Comparison of ENCODE assay signal across 34 cellular contexts in genomic region chr6:74677463-74677862, GRCh38.
"Had no signal": no experiment of that assay in that cellular context is flagged by ENCODE, and none has a peak within 500 bp of the region (broad histone marks: within the 10 kb centered on the region; RNA-seq: fewer than 3 reads in every experiment).

No MANE protein-coding gene starts in this region.

- H3K36me3 ChIP-seq: MG63 had no signal

- H3K9me3 ChIP-seq: MG63 had no signal

- DNase-seq: Karpas-422, Kasumi-1, MG63, MM.1S, MV-4-11, NCI-H1048, NCI-H1092, NCI-H1105, NCI-H1105 treated with DMSO at 0.1 percent for 48 hours, NCI-H1417, NCI-H1417 treated with DMSO at 0.1 percent for 48 hours, NCI-H1436, NCI-H1436 treated with DMSO at 0.1 percent for 48 hours, NCI-H146, NCI-H1694, NCI-H1694 treated with DMSO at 0.1 percent for 48 hours, NCI-H187, NCI-H187 treated with DMSO at 0.1 percent for 48 hours, NCI-H1930, NCI-H2029, NCI-H2029 treated with DMSO at 0.1 percent for 48 hours, NCI-H2081, NCI-H2081 treated with DMSO at 0.1 percent for 48 hours, NCI-H2107, NCI-H2171, NCI-H2171 treated with DMSO at 0.1 percent for 48 hours, NCI-H2227 treated with DMSO at 0.1 percent for 48 hours, NCI-H226, NCI-H345, NCI-H446, NCI-H446 treated with DMSO at 0.1 percent for 48 hours, NCI-H510A, NCI-H510A treated with DMSO at 0.1 percent for 48 hours, NCI-H524 had no signal

- H3K4me3 ChIP-seq: MG63 had no signal
